Comparison of ENCODE assay signal across 12 cellular contexts in the genomic region with DNA sequence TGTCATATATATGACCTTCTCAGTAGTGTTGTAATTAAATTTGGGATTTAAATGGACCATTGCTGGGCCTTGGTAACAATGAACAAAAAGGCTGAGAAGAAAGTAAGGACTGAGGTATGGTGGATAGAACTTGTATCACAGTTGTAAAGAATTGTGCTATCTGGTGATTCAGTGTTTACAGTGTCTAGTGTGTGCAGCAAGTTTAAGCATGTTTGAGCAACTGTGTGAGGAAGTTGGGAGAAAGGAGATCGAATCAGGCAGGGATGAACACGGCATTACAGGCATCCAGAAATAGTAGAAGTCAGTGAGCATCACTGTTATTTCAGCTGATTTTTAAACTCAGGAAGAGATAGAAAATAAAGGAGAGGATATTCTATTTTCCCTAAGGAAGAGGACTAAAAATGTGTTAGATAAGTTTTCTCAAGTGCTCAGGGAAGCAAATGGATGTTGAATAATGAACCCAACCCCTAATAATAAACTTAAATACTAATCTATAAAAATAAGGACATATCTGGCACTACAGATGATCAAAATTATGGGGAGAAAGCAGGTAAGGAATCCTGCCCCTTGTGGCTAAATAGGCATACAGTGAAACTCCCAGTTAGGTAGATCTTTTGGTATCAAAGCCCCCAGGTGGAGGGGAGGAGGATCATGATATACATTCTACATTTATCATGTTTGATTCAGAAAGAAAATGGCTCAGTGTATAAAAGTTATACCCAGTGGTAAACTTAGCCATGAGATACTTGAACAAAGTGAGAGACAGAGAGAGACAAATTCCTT.
DNase-seq lines count a peak whose midpoint lies in the region; ATAC-seq and TF ChIP-seq lines count a peak whose summit lies in the region.
"Had no signal": no experiment of that assay in that cellular context is flagged by ENCODE, and none has a peak within 500 bp of the region (broad histone marks: within the 10 kb centered on the region; RNA-seq: fewer than 3 reads in every experiment).

No MANE protein-coding gene starts in this region.

- no peaks in the 10 kb centered on the region for H3K79me2 ChIP-seq in PC-9 (ENCODE audit: low read depth)

- no peak for DNase-seq in AG09319 (ENCODE audit: extremely low read depth, low read depth)
- DNase-seq in PC-9: no peak
- DNase-seq in glutamatergic neuron: no peak
- DNase-seq in HAP-1 (ENCODE audit: low spot score in 2 of 2): no peak
- DNase-seq in NCI-H2227 treated with DMSO at 0.1 percent for 48 hours (lab: John Stamatoyannopoulos, UW): no peak
- DNase-seq in Peyer's patch: no peak
- DNase-seq: effector memory CD8-positive, alpha-beta T cell; NCI-H1417 treated with DMSO at 0.1 percent for 48 hours had no signal

- POLR2A ChIA-PET in PC-9 (lab: Charles Lee; ENCODE audit: unreplicated experiment): no interaction called here

- peaks cover 3% of the 10 kb centered on the region for H3K4me1 Mint-ChIP-seq in glutamatergic neuron (ENCODE audit: low read depth, unreplicated experiment)
- H3K4me1 Mint-ChIP-seq: activated naive CD4-positive, alpha-beta T cell treated with anti-CD3 and anti-CD28 coated beads, Interleukin-2, amount 50 U/mL, for 24 hours; stimulated activated memory B cell treated with anti-CD40 and anti-IgM and Interleukin-4, amounts not matched to agents 10 μg/mL and 1 μg/mL and 100 μg/mL, for 72 hours had no signal

- no peak overlapping the region for H3K4me3 ChIP-seq in PC-9
- no peak overlapping the region for H3K4me3 ChIP-seq in HAP-1
- H3K4me3 ChIP-seq in Peyer's patch: no peak overlapping the region

- H3K27me3 ChIP-seq in PC-9 (ENCODE audit: insufficient read depth, low read depth) (no peaks in the 10 kb centered on the region), HAP-1 (ENCODE audit: low read depth) (no peaks in the 10 kb centered on the region), Peyer's patch (no peaks in the 10 kb centered on the region)

- ATAC-seq in GM18502 (IDR thresholded peaks at IDR 0.05; ENCODE audit: poor library complexity, unreplicated experiment): peak; percentile 66
- ATAC-seq in GM21737 (IDR thresholded peaks at IDR 0.05; ENCODE audit: unreplicated experiment): no peak
- ATAC-seq: effector memory CD8-positive, alpha-beta T cell; stimulated activated memory B cell treated with anti-CD40 and anti-IgM and Interleukin-4, amounts not matched to agents 10 μg/mL and 1 μg/mL and 100 μg/mL, for 72 hours had no signal

- no peaks in the 10 kb centered on the region for H3K36me3 Mint-ChIP-seq in glutamatergic neuron (ENCODE audit: unreplicated experiment)
- H3K36me3 Mint-ChIP-seq: activated naive CD4-positive, alpha-beta T cell treated with anti-CD3 and anti-CD28 coated beads, Interleukin-2, amount 50 U/mL, for 24 hours; stimulated activated memory B cell treated with anti-CD40 and anti-IgM and Interleukin-4, amounts not matched to agents 10 μg/mL and 1 μg/mL and 100 μg/mL, for 72 hours had no signal

- no peaks in the 10 kb centered on the region for H3K9me3 Mint-ChIP-seq in glutamatergic neuron (ENCODE audit: unreplicated experiment)
- H3K9me3 Mint-ChIP-seq: stimulated activated memory B cell treated with anti-CD40 and anti-IgM and Interleukin-4, amounts not matched to agents 10 μg/mL and 1 μg/mL and 100 μg/mL, for 72 hours had no signal

- no peak overlapping the region for H3K27ac Mint-ChIP-seq in glutamatergic neuron (ENCODE audit: unreplicated experiment)
- H3K27ac Mint-ChIP-seq: activated naive CD4-positive, alpha-beta T cell treated with anti-CD3 and anti-CD28 coated beads, Interleukin-2, amount 50 U/mL, for 24 hours; effector memory CD8-positive, alpha-beta T cell; stimulated activated memory B cell treated with anti-CD40 and anti-IgM and Interleukin-4, amounts not matched to agents 10 μg/mL and 1 μg/mL and 100 μg/mL, for 72 hours had no signal

- CTCF ChIA-PET in PC-9 (lab: Charles Lee): no interaction called here

- H3K9me2 ChIP-seq in PC-9 (ENCODE audit: insufficient read depth): no peaks in the 10 kb centered on the region

- H3K4me2 ChIP-seq in PC-9: no peak overlapping the region

- intact Hi-C loops in PC-9 (cut with micrococcal nuclease; ENCODE audit: unreplicated experiment): no loop called here

- H3K4me1 ChIP-seq in PC-9 (replicated peaks; ENCODE audit: insufficient read depth): no peaks in the 10 kb centered on the region
- H3K4me1 ChIP-seq in HAP-1: no peaks in the 10 kb centered on the region
- no peaks in the 10 kb centered on the region for H3K4me1 ChIP-seq in Peyer's patch

- H3K36me3 ChIP-seq in PC-9 (ENCODE audit: low read depth) (no peaks in the 10 kb centered on the region), HAP-1 (replicated peaks) (no peaks in the 10 kb centered on the region), Peyer's patch (no peaks in the 10 kb centered on the region)

- no peak overlapping the region for H2AFZ ChIP-seq in PC-9

- H3K27ac ChIP-seq in PC-9 (no peak overlapping the region), Peyer's patch (no peak overlapping the region)

- no peaks in the 10 kb centered on the region for H4K20me1 ChIP-seq in PC-9 (ENCODE audit: insufficient read depth)

- peak; percentile 5 for TF ChIP-seq CTCF in AG09319 (IDR thresholded peaks at IDR 0.05; ENCODE audit: low read depth, low read length)
- TF ChIP-seq CTCF in PC-9 (conservative IDR thresholded peaks at IDR 0.05): peak; percentile 53
- peak; percentile 48 for TF ChIP-seq CTCF in glutamatergic neuron (IDR thresholded peaks at IDR 0.05; ENCODE audit: partially characterized antibody, unreplicated experiment)
- peak in 2 of 6 experiments; percentile 12 to 14 for TF ChIP-seq CTCF in Peyer's patch (IDR thresholded peaks at IDR 0.05)

- H3F3A ChIP-seq in PC-9 (ENCODE audit: insufficient read depth, low read depth): no peaks in the 10 kb centered on the region

- BruUV-seq in PC-9 (replicated peaks; lab: Mats Ljungman, UMichigan): no TSS peak

- TF ChIP-seq POLR2A in Peyer's patch (IDR thresholded peaks at IDR 0.05): no peak

- H3K27me3 Mint-ChIP-seq in glutamatergic neuron (ENCODE audit: unreplicated experiment): no peaks in the 10 kb centered on the region
- H3K27me3 Mint-ChIP-seq: activated naive CD4-positive, alpha-beta T cell treated with anti-CD3 and anti-CD28 coated beads, Interleukin-2, amount 50 U/mL, for 24 hours; effector memory CD8-positive, alpha-beta T cell; stimulated activated memory B cell treated with anti-CD40 and anti-IgM and Interleukin-4, amounts not matched to agents 10 μg/mL and 1 μg/mL and 100 μg/mL, for 72 hours had no signal

- in situ Hi-C loops in HAP-1 (cut with MboI; ENCODE audit: low sequenced_read_pairs): no loop called here

- no peak overlapping the region for H3K4me3 Mint-ChIP-seq in glutamatergic neuron (ENCODE audit: unreplicated experiment)
- H3K4me3 Mint-ChIP-seq: activated naive CD4-positive, alpha-beta T cell treated with anti-CD3 and anti-CD28 coated beads, Interleukin-2, amount 50 U/mL, for 24 hours; effector memory CD8-positive, alpha-beta T cell; stimulated activated memory B cell treated with anti-CD40 and anti-IgM and Interleukin-4, amounts not matched to agents 10 μg/mL and 1 μg/mL and 100 μg/mL, for 72 hours had no signal

- no peaks in the 10 kb centered on the region for H3K9me3 ChIP-seq in PC-9 (ENCODE audit: insufficient read depth, low read depth)
- H3K9me3 ChIP-seq in HAP-1: no peaks in the 10 kb centered on the region
- H3K9me3 ChIP-seq in Peyer's patch: no peaks in the 10 kb centered on the region
